Comparison of ENCODE assay signal across 1 cellular context in the genomic region with DNA sequence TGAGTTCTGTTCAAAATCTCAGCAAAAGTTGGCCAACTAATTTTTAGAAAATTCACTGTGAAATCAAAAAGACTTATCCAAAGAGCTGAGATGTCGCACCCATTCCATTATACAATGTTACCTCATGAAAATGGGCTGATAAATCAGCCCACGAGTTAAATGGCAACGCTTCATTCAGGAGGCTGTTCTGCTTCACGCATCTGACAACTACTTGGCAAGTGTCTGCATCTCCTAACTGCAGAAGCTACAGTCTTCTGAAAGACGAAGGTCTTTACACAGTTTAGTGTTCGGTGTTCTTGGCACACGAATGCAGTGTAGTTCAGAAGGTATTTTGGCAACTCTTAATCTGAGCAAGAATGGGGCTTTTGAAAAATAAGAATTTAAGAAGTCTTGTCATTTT.
TF ChIP-seq lines count a peak whose summit lies in the region.

No MANE protein-coding gene starts in this region.

TF ChIP-seq in SK-N-SH, 30 proteins besides CTCF, POLR2A, EP300 and RAD21 (continued from another document):
- TF ChIP-seq, protein P1, sequence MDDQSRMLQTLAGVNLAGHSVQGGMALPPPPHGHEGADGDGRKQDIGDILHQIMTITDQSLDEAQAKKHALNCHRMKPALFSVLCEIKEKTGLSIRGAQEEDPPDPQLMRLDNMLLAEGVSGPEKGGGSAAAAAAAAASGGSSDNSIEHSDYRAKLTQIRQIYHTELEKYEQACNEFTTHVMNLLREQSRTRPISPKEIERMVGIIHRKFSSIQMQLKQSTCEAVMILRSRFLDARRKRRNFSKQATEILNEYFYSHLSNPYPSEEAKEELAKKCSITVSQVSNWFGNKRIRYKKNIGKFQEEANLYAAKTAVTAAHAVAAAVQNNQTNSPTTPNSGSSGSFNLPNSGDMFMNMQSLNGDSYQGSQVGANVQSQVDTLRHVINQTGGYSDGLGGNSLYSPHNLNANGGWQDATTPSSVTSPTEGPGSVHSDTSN (IDR thresholded peaks at IDR 0.05) = no peak
